Comparison of ENCODE assay signal across 8 cellular contexts in genomic region chr1:211675230-211676105, GRCh38. TPM values are rescaled to one million over a fixed set of nuclear protein-coding genes. Genes with fewer than 3 reads are reported as not detected.
A peak's percentile ranks its signal among the peaks of the same experiment; 100 is the strongest.
DNase-seq lines count a peak whose midpoint lies in the region; ATAC-seq and TF ChIP-seq lines count a peak whose summit lies in the region.

Gene NEK2, minus strand, starts transcription at chr1:211675621. Its CDS starts 142 bp downstream, at chr1:211675479.

- H3K36me3 ChIP-seq in right atrium auricular region (no peaks in the 10 kb centered on the region), psoas muscle (ENCODE audit: insufficient read depth in 1 of 2, low read depth in 1 of 2) (no peaks in the 10 kb centered on the region), uterus (no peaks in the 10 kb centered on the region)

- no peak for TF ChIP-seq CTCF in right atrium auricular region (IDR thresholded peaks at IDR 0.05)
- TF ChIP-seq CTCF in psoas muscle (IDR thresholded peaks at IDR 0.05): no peak
- TF ChIP-seq CTCF in uterus (IDR thresholded peaks at IDR 0.05): peak in 1 of 4 experiments; percentile 13

- H3K4me1 ChIP-seq in right atrium auricular region (peaks cover 0 to 15% of the 10 kb centered on the region in 2 donors), psoas muscle (peaks cover 6% of the 10 kb centered on the region), uterus (no peaks in the 10 kb centered on the region)

- intact Hi-C loops in T-helper 1 cell treated with Interleukin-12 subunit alpha and Interleukin-12 subunit beta and Interleukin-4 antibody, amounts not matched to agents 30 ng/mL and 1 ng/mL, for 36 hours (cut with micrococcal nuclease): loop anchor here (1.0 to 5.0 kb wide), 8 partner anchors 96 to 1340 kb away; partner anchors contain the start of genes ANGEL2, ATF3, DTL and INTS7
- intact Hi-C loops in psoas muscle (cut with DNase I): loop anchor here in 1 of 2 donors (5.0 kb wide), 1 partner anchor 777 kb away; no protein-coding TSS in a partner anchor
- intact Hi-C loops in uterus (cut with DNase I; ENCODE audit: low total_unique reads): no loop called here

- peak; percentile 94 for ATAC-seq in HG02870 (IDR thresholded peaks at IDR 0.05; ENCODE audit: unreplicated experiment)
- ATAC-seq in psoas muscle: peak; percentile 91 to 99 (median 96)

- peak; percentile 70 for TF ChIP-seq POLR2A in GM15510 (IDR thresholded peaks at IDR 0.05; ENCODE audit: borderline replicate concordance, extremely low read depth, insufficient read length)
- no peak for TF ChIP-seq POLR2A in uterus (IDR thresholded peaks at IDR 0.05)

- H3K9me3 ChIP-seq in right atrium auricular region (no peaks in the 10 kb centered on the region), psoas muscle (no peaks in the 10 kb centered on the region), uterus (no peaks in the 10 kb centered on the region)

- WGBS in psoas muscle, 3 donors: 0 to 1% (median 1%) methylated on average over 58 of the region's 58 CpGs

- H3K4me3 ChIP-seq in right atrium auricular region (peak within 1 kb of the TSS; percentile 37 to 59), psoas muscle (peak within 1 kb of the TSS; percentile 73), uterus (peak within 1 kb of the TSS; percentile 25 to 32)

- H3K27ac ChIP-seq in right atrium auricular region (no peak within 1 kb of the TSS), psoas muscle (no peak within 1 kb of the TSS), uterus (no peak within 1 kb of the TSS)

- DNase-seq in NCI-H146 (lab: John Stamatoyannopoulos, UW) (peak; percentile 98), amniotic epithelial cell (ENCODE audit: low read depth) (peak; percentile 92), right atrium auricular region (ENCODE audit: low spot score) (peak; percentile 89), psoas muscle (peak; percentile 80 to 88), uterus (peak; percentile 83 to 85)

- no peaks in the 10 kb centered on the region for H3K27me3 ChIP-seq in right atrium auricular region
- peaks cover 0 to 11% (median 0%) of the 10 kb centered on the region in 3 donors for H3K27me3 ChIP-seq in psoas muscle (ENCODE audit: insufficient read depth in 3 of 3, low read length in 2 of 3)
- no peaks in the 10 kb centered on the region for H3K27me3 ChIP-seq in uterus

RNA-seq across cellular contexts. Expression of gene NEK2, which starts in this region (rescaled TPM):
- total RNA-seq in T-helper 1 cell treated with Interleukin-12 subunit alpha and Interleukin-12 subunit beta and Interleukin-4 antibody, amounts not matched to agents 30 ng/mL and 1 ng/mL, for 36 hours: 25.7 and 26.1 TPM in 2 replicates
- total RNA-seq in right atrium auricular region (1 to 10 TPM in 1 of 2 donors, not detected in 1; 2.2 TPM), psoas muscle (not detected), uterus (10 to 100 TPM in 1 of 4 donors, not detected in 3; 17.7 TPM)
- under 1 TPM in 2 of 3 donors, not detected in 1; 0.03 to 0.04 TPM for polyA plus RNA-seq in psoas muscle

Comparison
In these comparisons a context has a peak if more than half of its experiments do, and no peak if none do; other contexts are left out.
1. Peak in DNase-seq, ATAC-seq and H3K4me3 ChIP-seq in psoas muscle; RNA of the gene not detected or under 1 TPM.